ENCODE assay signal across 21 cellular contexts in the genomic region with DNA sequence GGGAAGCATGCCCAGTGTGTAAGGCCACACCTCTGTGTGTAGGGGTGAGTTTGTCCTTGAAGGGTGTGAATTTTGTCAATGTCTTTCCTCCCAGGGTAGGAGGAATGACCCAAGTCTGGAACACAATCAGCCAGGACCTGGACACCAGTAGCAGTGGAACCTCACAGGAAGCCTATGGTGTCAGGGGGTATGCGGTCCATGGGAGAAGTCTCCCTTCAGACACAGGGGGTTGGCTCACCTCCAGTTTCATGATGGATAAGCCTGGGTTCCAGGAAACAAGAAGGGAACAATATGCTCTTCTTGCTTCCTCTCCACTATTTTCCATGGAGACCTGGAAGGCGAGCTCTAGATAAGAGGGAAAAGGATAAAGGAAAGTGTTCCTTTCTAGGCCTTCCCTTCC.
"Had no signal": no experiment of that assay in that cellular context is flagged by ENCODE, and none has a peak within 500 bp of the region (broad histone marks: within the 10 kb centered on the region; RNA-seq: fewer than 3 reads in every experiment).

No MANE protein-coding gene starts in this region.

- ATAC-seq: left lung; naive thymus-derived CD4-positive, alpha-beta T cell; psoas muscle; stimulated activated effector memory CD8-positive, alpha-beta T cell treated with anti-CD3 and anti-CD28 coated beads, Interleukin-12 subunit alpha, Interleukin-12 subunit beta, amount 100 ng/mL, for 72 hours; stimulated activated naive CD8-positive, alpha-beta T cell treated with anti-CD3 and anti-CD28 coated beads, Interleukin-15, Interleukin-2, amounts not matched to agents 100 U/mL and 50 U/mL, for 24 hours had no signal

- H3K27ac Mint-ChIP-seq: endodermal cell; naive thymus-derived CD4-positive, alpha-beta T cell; nephron progenitor cell; stimulated activated effector memory CD8-positive, alpha-beta T cell treated with anti-CD3 and anti-CD28 coated beads, Interleukin-12 subunit alpha, Interleukin-12 subunit beta, amount 100 ng/mL, for 72 hours had no signal

- H3K36me3 Mint-ChIP-seq: stimulated activated effector memory CD8-positive, alpha-beta T cell treated with anti-CD3 and anti-CD28 coated beads, Interleukin-12 subunit alpha, Interleukin-12 subunit beta, amount 100 ng/mL, for 72 hours had no signal

- H3K36me3 ChIP-seq: colonic mucosa, heart right ventricle, left lung, suprapubic skin, upper lobe of left lung, vagina had no signal

- DNase-seq: colonic mucosa; dermis blood vessel endothelial cell; endodermal cell; heart right ventricle; hypothalamus; kidney glomerular epithelial cell; left lung; mesendoderm; naive thymus-derived CD4-positive, alpha-beta T cell; nephron progenitor cell; psoas muscle; retina; stimulated activated CD4-positive, alpha-beta T cell treated with anti-CD3 and anti-CD28 coated beads, Interleukin-2, amount 100 ng/mL, for 48 hours; stimulated activated CD8-positive, alpha-beta memory T cell treated with anti-CD3 and anti-CD28 coated beads, Interleukin-4, amount 100 ng/mL, for 48 hours; stimulated activated naive CD8-positive, alpha-beta T cell treated with anti-CD3 and anti-CD28 coated beads, Interleukin-15, Interleukin-2, amounts not matched to agents 100 U/mL and 50 U/mL, for 24 hours; tibial artery; upper lobe of left lung had no signal

- H3K9me3 Mint-ChIP-seq: endodermal cell; naive thymus-derived CD4-positive, alpha-beta T cell; stimulated activated effector memory CD8-positive, alpha-beta T cell treated with anti-CD3 and anti-CD28 coated beads, Interleukin-12 subunit alpha, Interleukin-12 subunit beta, amount 100 ng/mL, for 72 hours had no signal

- H3K4me3 ChIP-seq: colonic mucosa, heart right ventricle, left lung, psoas muscle, smooth muscle cell, suprapubic skin, tibial artery, upper lobe of left lung, vagina had no signal

- H3K27me3 ChIP-seq: colonic mucosa, heart right ventricle, left lung, suprapubic skin, tibial artery, upper lobe of left lung, vagina had no signal

- H3K4me3 Mint-ChIP-seq: endodermal cell; naive thymus-derived CD4-positive, alpha-beta T cell; nephron progenitor cell; stimulated activated effector memory CD8-positive, alpha-beta T cell treated with anti-CD3 and anti-CD28 coated beads, Interleukin-12 subunit alpha, Interleukin-12 subunit beta, amount 100 ng/mL, for 72 hours had no signal

- H3K4me2 ChIP-seq: smooth muscle cell had no signal

- H3K27me3 Mint-ChIP-seq: naive thymus-derived CD4-positive, alpha-beta T cell had no signal

- H3K27ac ChIP-seq: colonic mucosa, left lung, psoas muscle, suprapubic skin, tibial artery, upper lobe of left lung, vagina had no signal

- H3K4me1 ChIP-seq: colonic mucosa, left lung, psoas muscle, suprapubic skin, tibial artery, upper lobe of left lung, vagina had no signal

- H3K9me3 ChIP-seq: colonic mucosa, heart right ventricle, left lung, psoas muscle, suprapubic skin, tibial artery, upper lobe of left lung, vagina had no signal

- H3K4me1 Mint-ChIP-seq: stimulated activated effector memory CD8-positive, alpha-beta T cell treated with anti-CD3 and anti-CD28 coated beads, Interleukin-12 subunit alpha, Interleukin-12 subunit beta, amount 100 ng/mL, for 72 hours had no signal
